In genomic region chr16:1766701-1767100, GRCh38 we compare ENCODE assay signal across 21 cellular contexts. TPM values are rescaled to one million over a fixed set of nuclear protein-coding genes. Genes with fewer than 3 reads are reported as not detected.
A peak's percentile ranks its signal among the peaks of the same experiment; 100 is the strongest.
DNase-seq lines count a peak whose midpoint lies in the region; ATAC-seq and TF ChIP-seq lines count a peak whose summit lies in the region.
"Had no signal": no experiment of that assay in that cellular context is flagged by ENCODE, and none has a peak within 500 bp of the region (broad histone marks: within the 10 kb centered on the region; RNA-seq: fewer than 3 reads in every experiment).

No MANE protein-coding gene starts in this region.

- peaks cover 9% of the 10 kb centered on the region for H3K4me1 Mint-ChIP-seq in activated T-cell treated with anti-CD3 and anti-CD28 coated beads, Interleukin-2, amount 50 U/mL, for 24 hours (ENCODE audit: low read depth)
- peaks cover under 1% of the 10 kb centered on the region for H3K4me1 Mint-ChIP-seq in neural crest cell
- peaks cover 8% of the 10 kb centered on the region for H3K4me1 Mint-ChIP-seq in stimulated activated effector memory CD8-positive, alpha-beta T cell treated with anti-CD3 and anti-CD28 coated beads, Interleukin-12 subunit alpha, Interleukin-12 subunit beta, amount 100 ng/mL, for 72 hours

- H3K4me1 ChIP-seq in lower lobe of right lung = peaks cover 12% of the 10 kb centered on the region
- H3K4me1 ChIP-seq: Caco-2 had no signal

- H3K36me3 Mint-ChIP-seq in activated T-cell treated with anti-CD3 and anti-CD28 coated beads, Interleukin-2, amount 50 U/mL, for 24 hours (ENCODE audit: low read depth) = peaks cover 67% of the 10 kb centered on the region
- H3K36me3 Mint-ChIP-seq in neural crest cell (ENCODE audit: low read depth) = no peaks in the 10 kb centered on the region
- H3K36me3 Mint-ChIP-seq in stimulated activated effector memory CD8-positive, alpha-beta T cell treated with anti-CD3 and anti-CD28 coated beads, Interleukin-12 subunit alpha, Interleukin-12 subunit beta, amount 100 ng/mL, for 72 hours = peaks cover 39% of the 10 kb centered on the region

- no peaks in the 10 kb centered on the region for H3K9me3 Mint-ChIP-seq in activated T-cell treated with anti-CD3 and anti-CD28 coated beads, Interleukin-2, amount 50 U/mL, for 24 hours
- H3K9me3 Mint-ChIP-seq in neural crest cell = no peaks in the 10 kb centered on the region
- H3K9me3 Mint-ChIP-seq in stimulated activated effector memory CD8-positive, alpha-beta T cell treated with anti-CD3 and anti-CD28 coated beads, Interleukin-12 subunit alpha, Interleukin-12 subunit beta, amount 100 ng/mL, for 72 hours = no peaks in the 10 kb centered on the region
- H3K9me3 Mint-ChIP-seq: CD4-positive, alpha-beta T cell; CD8-positive, alpha-beta T cell had no signal

- no peak overlapping the region for H3K4me3 Mint-ChIP-seq in activated T-cell treated with anti-CD3 and anti-CD28 coated beads, Interleukin-2, amount 50 U/mL, for 24 hours
- H3K4me3 Mint-ChIP-seq in neural crest cell = peak overlapping the region; percentile 69
- H3K4me3 Mint-ChIP-seq in stimulated activated effector memory CD8-positive, alpha-beta T cell treated with anti-CD3 and anti-CD28 coated beads, Interleukin-12 subunit alpha, Interleukin-12 subunit beta, amount 100 ng/mL, for 72 hours = no peak overlapping the region
- H3K4me3 Mint-ChIP-seq: B cell; CD8-positive, alpha-beta T cell had no signal

- no peak for ATAC-seq in stimulated activated effector memory CD8-positive, alpha-beta T cell treated with anti-CD3 and anti-CD28 coated beads, Interleukin-12 subunit alpha, Interleukin-12 subunit beta, amount 100 ng/mL, for 72 hours
- ATAC-seq in omental fat pad (ENCODE audit: low FRiP score) (no peak), lower lobe of right lung (no peak)
- ATAC-seq: A549; CD8-positive, alpha-beta T cell; GM12878 had no signal

- no peaks in the 10 kb centered on the region for H3K9me3 ChIP-seq in lower lobe of right lung
- H3K9me3 ChIP-seq: A549; BLaER1 treated with 17β-estradiol and CSF1 and Interleukin-3, amounts not matched to agents 10 nM and 100 nM; Caco-2 had no signal

- H3K27ac ChIP-seq in lower lobe of right lung = no peak overlapping the region
- H3K27ac ChIP-seq: 22Rv1; A549; BLaER1 treated with 17β-estradiol and CSF1 and Interleukin-3, amounts not matched to agents 10 nM and 100 nM; C4-2B had no signal

- peaks cover 81% of the 10 kb centered on the region for H3K36me3 ChIP-seq in lower lobe of right lung

- intact Hi-C loops in lower lobe of right lung (cut with DNase I) = no loop called here

- no peaks in the 10 kb centered on the region for H3K27me3 ChIP-seq in lower lobe of right lung (ENCODE audit: low read depth)

- no peaks in the 10 kb centered on the region for H3K27me3 Mint-ChIP-seq in activated T-cell treated with anti-CD3 and anti-CD28 coated beads, Interleukin-2, amount 50 U/mL, for 24 hours
- H3K27me3 Mint-ChIP-seq in neural crest cell (ENCODE audit: low read depth) = peaks cover 3% of the 10 kb centered on the region
- H3K27me3 Mint-ChIP-seq: B cell; CD4-positive, alpha-beta T cell had no signal

- H3K27ac Mint-ChIP-seq in activated T-cell treated with anti-CD3 and anti-CD28 coated beads, Interleukin-2, amount 50 U/mL, for 24 hours = peak overlapping the region; percentile 69
- no peak overlapping the region for H3K27ac Mint-ChIP-seq in neural crest cell (ENCODE audit: unreplicated experiment)
- H3K27ac Mint-ChIP-seq in stimulated activated effector memory CD8-positive, alpha-beta T cell treated with anti-CD3 and anti-CD28 coated beads, Interleukin-12 subunit alpha, Interleukin-12 subunit beta, amount 100 ng/mL, for 72 hours = peak overlapping the region; percentile 32
- H3K27ac Mint-ChIP-seq: CD8-positive, alpha-beta T cell had no signal

- no peak overlapping the region for H3K4me3 ChIP-seq in lower lobe of right lung
- H3K4me3 ChIP-seq: A549; BLaER1 treated with 17β-estradiol and CSF1 and Interleukin-3, amounts not matched to agents 10 nM and 100 nM; GM12878 had no signal

- no peak for TF ChIP-seq CTCF in neural crest cell (conservative IDR thresholded peaks at IDR 0.05)
- no peak for TF ChIP-seq CTCF in omental fat pad (IDR thresholded peaks at IDR 0.05)
- no peak for TF ChIP-seq CTCF in lower lobe of right lung (IDR thresholded peaks at IDR 0.05)

- DNase-seq in activated T-cell treated with anti-CD3 and anti-CD28 coated beads, Interleukin-2, amount 50 U/mL, for 24 hours = no peak
- no peak for DNase-seq in activated T-cell treated with anti-CD3 and anti-CD28 coated beads for 4 hours
- no peak for DNase-seq in neural crest cell (ENCODE audit: low read depth, low spot score)
- DNase-seq in stimulated activated effector memory CD8-positive, alpha-beta T cell treated with anti-CD3 and anti-CD28 coated beads, Interleukin-12 subunit alpha, Interleukin-12 subunit beta, amount 100 ng/mL, for 72 hours (ENCODE audit: low spot score in 2 of 2) = no peak
- DNase-seq in omental fat pad (ENCODE audit: low spot score) = no peak
- no peak for DNase-seq in lower lobe of right lung
- DNase-seq: AML-193; Caco-2; Calu3; CD4-positive, alpha-beta T cell; CD8-positive, alpha-beta T cell; DMS79; DND-41; EL; GDM1 had no signal

RNA-seq across cellular contexts. Expression of gene NME3, which starts 4.6 kb away (rescaled TPM):
- total RNA-seq in neural crest cell (35.0 and 38.0 TPM in 2 replicates), omental fat pad (10 to 100 TPM; 51.4 to 83.2 (median 69.6) TPM), lower lobe of right lung (56.5 TPM)

RNA-seq across cellular contexts. Expression of gene EME2, which starts 5.9 kb away (rescaled TPM):
- total RNA-seq in neural crest cell (36.5 and 37.0 TPM in 2 replicates), omental fat pad (10 to 100 TPM in 1 of 4 donors, 1 to 10 TPM in 3; 5.9 to 16.2 (median 7.1) TPM), lower lobe of right lung (15.5 TPM)

RNA-seq across cellular contexts. Expression of gene MRPS34, which starts 6.2 kb away (rescaled TPM):
- 135 and 141 TPM in 2 replicates for total RNA-seq in neural crest cell
- 10 to 100 TPM; 56.8 to 84.2 (median 78.6) TPM for total RNA-seq in omental fat pad
- 58.0 TPM for total RNA-seq in lower lobe of right lung

RNA-seq across cellular contexts. Expression of gene SPSB3, which starts 15.7 kb away (rescaled TPM):
- 23.1 and 23.8 TPM in 2 replicates for total RNA-seq in neural crest cell
- 10 to 100 TPM; 39.5 to 88.1 (median 50.7) TPM for total RNA-seq in omental fat pad
- total RNA-seq in lower lobe of right lung = 44.2 TPM

RNA-seq across cellular contexts. Expression of gene NUBP2, which starts 16.1 kb away (rescaled TPM):
- total RNA-seq in neural crest cell (71.0 and 73.8 TPM in 2 replicates), omental fat pad (10 to 100 TPM; 49.2 to 85.9 (median 60.2) TPM), lower lobe of right lung (36.0 TPM)
